ENCODE assay signal across 32 cellular contexts in genomic region chr19:44192127-44192526, GRCh38. TPM values are rescaled to one million over a fixed set of nuclear protein-coding genes. Genes with fewer than 3 reads are reported as not detected.
DNase-seq lines count a peak whose midpoint lies in the region; FAIRE-seq and TF ChIP-seq lines count a peak whose summit lies in the region.
"Had no signal": no experiment of that assay in that cellular context is flagged by ENCODE, and none has a peak within 500 bp of the region (broad histone marks: within the 10 kb centered on the region; RNA-seq: fewer than 3 reads in every experiment).

No MANE protein-coding gene starts in this region.

- POLR2A ChIA-PET in HEK293 (lab: Yijun Ruan, JAX), result interaction anchor here (1.5 kb wide), 1 partner anchor 15 kb away, joined by 5 read pairs; no protein-coding TSS in a partner anchor

- intact Hi-C loops in activated T-helper 2 cell treated with anti-CD3 and anti-CD28 coated beads, Interferon-gamma antibody, Interleukin-2, Interleukin-4, amounts not matched to agents 10 μg/mL and 5 μg/mL and 100 μg/mL, durations not matched to agents 14 hours and 24 hours and 36 hours (cut with micrococcal nuclease), result no loop called here

- H3K27ac ChIP-seq in HEK293 (ENCODE audit: extremely low read depth, low read depth, low read length), result no peak overlapping the region
- H3K27ac ChIP-seq: 22Rv1; A549; BLaER1; BLaER1 treated with 17β-estradiol and CSF1 and Interleukin-3, amounts not matched to agents 10 nM and 100 nM; C4-2B had no signal

- H3K4me1 Mint-ChIP-seq in activated T-helper 2 cell treated with anti-CD3 and anti-CD28 coated beads, Interferon-gamma antibody, Interleukin-2, Interleukin-4, amounts not matched to agents 10 μg/mL and 5 μg/mL and 100 μg/mL, durations not matched to agents 14 hours and 24 hours and 36 hours (ENCODE audit: low read depth), result no peaks in the 10 kb centered on the region
- H3K4me1 Mint-ChIP-seq: B cell; CD14-positive monocyte; CD4-positive, alpha-beta memory T cell; CD4-positive, CD25-positive, alpha-beta regulatory T cell; CD8-positive, alpha-beta memory T cell had no signal

- no peak for TF ChIP-seq CTCF in HEK293 (tag by site-specific recombination; IDR thresholded peaks at IDR 0.05)

- CTCF ChIA-PET in HEK293 (lab: Yijun Ruan, JAX), result interaction anchor here (2.0 to 2.5 kb wide), 2 partner anchors 10 to 14 kb away, joined by 6 to 10 read pairs; no protein-coding TSS in a partner anchor

- no peak for DNase-seq in H54 (ENCODE audit: insufficient read length, low spot score)
- DNase-seq in OCI-M1 (lab: John Stamatoyannopoulos, UW), result no peak
- DNase-seq in activated T-helper 2 cell treated with anti-CD3 and anti-CD28 coated beads, Interferon-gamma antibody, Interleukin-2, Interleukin-4, amounts not matched to agents 10 μg/mL and 5 μg/mL and 100 μg/mL, durations not matched to agents 14 hours and 24 hours and 36 hours (ENCODE audit: low spot score), result no peak
- DNase-seq: 8988T; ACHN; AML-193; BE2C; C1 segment of cervical spinal cord; Caco-2; Calu3; CD4-positive, alpha-beta memory T cell; CD4-positive, alpha-beta T cell; CD4-positive, CD25-positive, alpha-beta regulatory T cell; CD8-positive, alpha-beta memory T cell; CD8-positive, alpha-beta T cell; COR-L47; DMS 273 treated with DMSO at 0.1 percent for 48 hours; DMS153; DMS53; DMS79; DMS79 treated with DMSO at 0.1 percent for 48 hours; DND-41; EL had no signal

- H3K9me3 ChIP-seq in HEK293 (ENCODE audit: control insufficient read depth, insufficient read depth, low read depth, low read length), result peaks cover 54% of the 10 kb centered on the region
- H3K9me3 ChIP-seq: BE2C, BLaER1, Caco-2 had no signal

- no peaks in the 10 kb centered on the region for H3K36me3 Mint-ChIP-seq in activated T-helper 2 cell treated with anti-CD3 and anti-CD28 coated beads, Interferon-gamma antibody, Interleukin-2, Interleukin-4, amounts not matched to agents 10 μg/mL and 5 μg/mL and 100 μg/mL, durations not matched to agents 14 hours and 24 hours and 36 hours (ENCODE audit: low read depth)
- H3K36me3 Mint-ChIP-seq: CD14-positive monocyte had no signal

- no peak overlapping the region for H3K4me3 Mint-ChIP-seq in activated T-helper 2 cell treated with anti-CD3 and anti-CD28 coated beads, Interferon-gamma antibody, Interleukin-2, Interleukin-4, amounts not matched to agents 10 μg/mL and 5 μg/mL and 100 μg/mL, durations not matched to agents 14 hours and 24 hours and 36 hours (ENCODE audit: low read depth)
- H3K4me3 Mint-ChIP-seq: B cell; CD14-positive monocyte; CD4-positive, alpha-beta T cell; CD8-positive, alpha-beta memory T cell; CD8-positive, alpha-beta T cell had no signal

- peaks cover 46% of the 10 kb centered on the region for H3K9me3 Mint-ChIP-seq in activated T-helper 2 cell treated with anti-CD3 and anti-CD28 coated beads, Interferon-gamma antibody, Interleukin-2, Interleukin-4, amounts not matched to agents 10 μg/mL and 5 μg/mL and 100 μg/mL, durations not matched to agents 14 hours and 24 hours and 36 hours

- peaks cover 0 to 64% of the 10 kb centered on the region in 2 experiments; a peak in 2 of 3 replicates for H3K36me3 ChIP-seq in HEK293 (ENCODE audit: control insufficient read depth in 2 of 2, insufficient read depth in 1 of 2, low read length in 2 of 2)
- H3K36me3 ChIP-seq: BE2C had no signal

- no peaks in the 10 kb centered on the region for H3K27me3 Mint-ChIP-seq in activated T-helper 2 cell treated with anti-CD3 and anti-CD28 coated beads, Interferon-gamma antibody, Interleukin-2, Interleukin-4, amounts not matched to agents 10 μg/mL and 5 μg/mL and 100 μg/mL, durations not matched to agents 14 hours and 24 hours and 36 hours (ENCODE audit: low read depth)

- H3K4me3 ChIP-seq in HEK293 (ENCODE audit: low read depth, low read length), result no peak overlapping the region
- H3K4me3 ChIP-seq: A549; BLaER1; BLaER1 treated with 17β-estradiol and CSF1 and Interleukin-3, amounts not matched to agents 10 nM and 100 nM had no signal

- H3K27ac Mint-ChIP-seq in activated T-helper 2 cell treated with anti-CD3 and anti-CD28 coated beads, Interferon-gamma antibody, Interleukin-2, Interleukin-4, amounts not matched to agents 10 μg/mL and 5 μg/mL and 100 μg/mL, durations not matched to agents 14 hours and 24 hours and 36 hours, result no peak overlapping the region
- H3K27ac Mint-ChIP-seq: B cell; CD14-positive monocyte; CD4-positive, alpha-beta memory T cell; CD4-positive, alpha-beta T cell; CD4-positive, CD25-positive, alpha-beta regulatory T cell; CD8-positive, alpha-beta memory T cell; CD8-positive, alpha-beta T cell had no signal

- peaks cover 13% of the 10 kb centered on the region; the same call in 1 of the 2 replicates for H3K4me1 ChIP-seq in HEK293 (ENCODE audit: control insufficient read depth, insufficient read depth, low read length)
- H3K4me1 ChIP-seq: A549; BE2C; BLaER1; BLaER1 treated with 17β-estradiol and CSF1 and Interleukin-3, amounts not matched to agents 10 nM and 100 nM; Caco-2 had no signal

- TF ChIP-seq POLR2A in H54 (IDR thresholded peaks at IDR 0.05; ENCODE audit: low read depth, low read length), result no peak

- peak; percentile 53 for FAIRE-seq in H54 (lab: Jason Lieb, UNC)
- FAIRE-seq: D721Med had no signal

TF ChIP-seq in HEK293, 187 proteins besides CTCF, POLR2A, EP300 and RAD21:
- TF ChIP-seq ZNF658 (tag by site-specific recombination; IDR thresholded peaks at IDR 0.05) (no peak), PRDM1 (tag by site-specific recombination; IDR thresholded peaks at IDR 0.05) (peak; percentile 84), ZNF596 (tag by site-specific recombination; IDR thresholded peaks at IDR 0.05) (peak; percentile 93; the same call in 1 of the 2 replicates), ZNF169 (tag by site-specific recombination; IDR thresholded peaks at IDR 0.05) (0 out of 2 replicates have a peak, but pooled peaks have one; percentile 55), ZSCAN18 (tag by site-specific recombination; IDR thresholded peaks at IDR 0.05) (0 out of 2 replicates have a peak, but pooled peaks have one; percentile 18), ZFHX2 (tag by site-specific recombination; conservative IDR thresholded peaks at IDR 0.05) (no peak), ZNF626 (tag by site-specific recombination; IDR thresholded peaks at IDR 0.05) (no peak), KLF9 (tag by site-specific recombination; IDR thresholded peaks at IDR 0.05; ENCODE audit: low read depth) (no peak), ZNF302 (tag by site-specific recombination; IDR thresholded peaks at IDR 0.05; ENCODE audit: low read depth) (no peak), ZNF391 (tag by site-specific recombination; IDR thresholded peaks at IDR 0.05; ENCODE audit: borderline replicate concordance, low read depth) (no peak), KLF1 (tag by site-specific recombination; IDR thresholded peaks at IDR 0.05) (no peak)
TF ChIP-seq in HEK293: peak in this region for 4.

RNA-seq across cellular contexts. Expression of gene ZNF227, which starts 20.2 kb away (rescaled TPM):
- 17.6 and 17.7 TPM in 2 replicates for total RNA-seq in activated T-helper 2 cell treated with anti-CD3 and anti-CD28 coated beads, Interferon-gamma antibody, Interleukin-2, Interleukin-4, amounts not matched to agents 10 μg/mL and 5 μg/mL and 100 μg/mL, durations not matched to agents 14 hours and 24 hours and 36 hours

RNA-seq across cellular contexts. Expression of gene ZNF226, which starts 27.2 kb away (rescaled TPM):
- total RNA-seq in activated T-helper 2 cell treated with anti-CD3 and anti-CD28 coated beads, Interferon-gamma antibody, Interleukin-2, Interleukin-4, amounts not matched to agents 10 μg/mL and 5 μg/mL and 100 μg/mL, durations not matched to agents 14 hours and 24 hours and 36 hours, result 6.6 and 9.8 TPM in 2 replicates

RNA-seq across cellular contexts. Expression of gene ZNF234, which starts 50.8 kb away (rescaled TPM):
- 10.3 and 11.6 TPM in 2 replicates for total RNA-seq in activated T-helper 2 cell treated with anti-CD3 and anti-CD28 coated beads, Interferon-gamma antibody, Interleukin-2, Interleukin-4, amounts not matched to agents 10 μg/mL and 5 μg/mL and 100 μg/mL, durations not matched to agents 14 hours and 24 hours and 36 hours
